ENCODE assay signal across 10 cellular contexts in the genomic region with DNA sequence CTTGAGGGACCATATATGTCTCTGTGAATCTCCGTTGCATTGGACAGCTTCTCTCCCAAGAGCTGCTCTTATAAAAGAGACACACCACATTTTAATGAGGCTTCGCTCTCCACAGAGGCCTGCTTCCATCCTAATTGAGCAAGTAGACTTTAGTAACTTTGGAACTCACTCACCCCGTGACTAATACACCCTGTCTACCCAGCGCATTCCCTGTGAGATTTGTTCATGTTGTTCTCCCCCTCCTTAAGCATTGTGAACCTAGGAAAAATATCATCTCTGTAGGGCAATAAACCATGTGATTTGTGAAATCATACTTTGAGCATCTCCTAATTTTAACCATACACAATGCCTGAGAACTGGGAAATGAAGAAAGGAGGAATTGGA. TPM values are rescaled to one million over a fixed set of nuclear protein-coding genes. Genes with fewer than 3 reads are reported as not detected.
DNase-seq lines count a peak whose midpoint lies in the region; ATAC-seq and TF ChIP-seq lines count a peak whose summit lies in the region.
"Had no signal": no experiment of that assay in that cellular context is flagged by ENCODE, and none has a peak within 500 bp of the region (broad histone marks: within the 10 kb centered on the region; RNA-seq: fewer than 3 reads in every experiment).

No MANE protein-coding gene starts in this region.

- peaks cover 3% of the 10 kb centered on the region for H3K9me3 Mint-ChIP-seq in chondrocyte (ENCODE audit: low read depth)
- H3K9me3 Mint-ChIP-seq in nephron = peaks cover 6% of the 10 kb centered on the region
- no peaks in the 10 kb centered on the region for H3K9me3 Mint-ChIP-seq in activated CD4-positive, alpha-beta memory T cell treated with anti-CD3 and anti-CD28 coated beads for 36 hours
- H3K9me3 Mint-ChIP-seq: activated T-cell treated with anti-CD3 and anti-CD28 coated beads, Interleukin-2, amount 50 U/mL, for 24 hours had no signal

- H3K9me1 ChIP-seq in IMR-90 (ENCODE audit: insufficient read depth, low read length) = peaks cover 33% of the 10 kb centered on the region

- H3K27ac Mint-ChIP-seq in chondrocyte (ENCODE audit: unreplicated experiment) = peak overlapping the region; percentile 91
- peak overlapping the region in 2 of 3 experiments; percentile 45 to 92 for H3K27ac Mint-ChIP-seq in nephron
- no peak overlapping the region for H3K27ac Mint-ChIP-seq in activated CD4-positive, alpha-beta memory T cell treated with anti-CD3 and anti-CD28 coated beads for 36 hours
- H3K27ac Mint-ChIP-seq: activated T-cell treated with anti-CD3 and anti-CD28 coated beads, Interleukin-2, amount 50 U/mL, for 24 hours had no signal

- no peak overlapping the region for H3K4me3 ChIP-seq in IMR-90 (ENCODE audit: insufficient read depth, low read depth, low read length)
- H3K4me3 ChIP-seq in mucosa of descending colon = no peak overlapping the region

- H3K14ac ChIP-seq in IMR-90 (replicated peaks; ENCODE audit: low read depth, low read length) = peak overlapping the region; percentile 99

- H3K27ac ChIP-seq in IMR-90 (ENCODE audit: insufficient read depth, low read length) = peak overlapping the region; percentile 99

- H3K23ac ChIP-seq in IMR-90 (ENCODE audit: low read depth, low read length) = peak overlapping the region; percentile 96

- peak overlapping the region; percentile 65 for H2AFZ ChIP-seq in IMR-90 (replicated peaks; ENCODE audit: low read length, poor library complexity)

- H3K36me3 ChIP-seq in IMR-90 (ENCODE audit: control insufficient read depth, insufficient read depth, low read length) (no peaks in the 10 kb centered on the region), mucosa of descending colon (ENCODE audit: low read depth) (no peaks in the 10 kb centered on the region)

- peak overlapping the region; percentile 98 for H2BK120ac ChIP-seq in IMR-90 (ENCODE audit: low read depth, low read length)

- H3K9ac ChIP-seq in IMR-90 (ENCODE audit: low read depth, low read length) = peak overlapping the region; percentile 78; the same call in 1 of the 2 replicates

- H4K20me1 ChIP-seq in IMR-90 (ENCODE audit: insufficient read depth, low read length) = no peaks in the 10 kb centered on the region

- TF ChIP-seq POLR2A in IMR-90 (IDR thresholded peaks at IDR 0.05; ENCODE audit: low read depth, low read length) = no peak; the same call in 1 of the 2 replicates

- H3K27me3 ChIP-seq in IMR-90 (ENCODE audit: control insufficient read depth, insufficient read depth, low read length) = no peaks in the 10 kb centered on the region

- peak overlapping the region; percentile 96 for H4K91ac ChIP-seq in IMR-90 (ENCODE audit: insufficient read depth, low read depth, low read length)

- intact Hi-C loops in IMR-90 (cut with micrococcal nuclease) (no loop called here), mucosa of descending colon (cut with DNase I, micrococcal nuclease) (no loop called here)
- intact Hi-C loops in activated CD4-positive, alpha-beta memory T cell treated with anti-CD3 and anti-CD28 coated beads for 36 hours (cut with micrococcal nuclease) = no loop called here

- peak overlapping the region; percentile 94 for H3K18ac ChIP-seq in IMR-90 (ENCODE audit: low read depth, low read length)

- peak overlapping the region; percentile 100 for H2BK5ac ChIP-seq in IMR-90 (ENCODE audit: low read depth, low read length, poor library complexity, severe bottlenecking)

- peaks cover 52% of the 10 kb centered on the region for H3K4me1 ChIP-seq in IMR-90 (ENCODE audit: control insufficient read depth, insufficient read depth, low read length)
- H3K4me1 ChIP-seq in mucosa of descending colon (ENCODE audit: low read depth) = no peaks in the 10 kb centered on the region

- H2BK15ac ChIP-seq in IMR-90 (ENCODE audit: low read depth, low read length) = peak overlapping the region; percentile 72

- peak overlapping the region; percentile 62 to 92 for H4K8ac ChIP-seq in IMR-90 (ENCODE audit: low read depth in 2 of 2, low read length in 2 of 2)

- H3K4me1 Mint-ChIP-seq in chondrocyte (ENCODE audit: low read depth) (peaks cover 73% of the 10 kb centered on the region), nephron (peaks cover 64% of the 10 kb centered on the region)
- H3K4me1 Mint-ChIP-seq in activated CD4-positive, alpha-beta memory T cell treated with anti-CD3 and anti-CD28 coated beads for 36 hours (ENCODE audit: low read depth) = no peaks in the 10 kb centered on the region

- peak overlapping the region; percentile 92 for H4K5ac ChIP-seq in IMR-90 (ENCODE audit: low read depth, low read length)

- H3K27me3 Mint-ChIP-seq in chondrocyte (ENCODE audit: low read depth) (no peaks in the 10 kb centered on the region), nephron (ENCODE audit: low read depth) (no peaks in the 10 kb centered on the region)
- H3K27me3 Mint-ChIP-seq in activated CD4-positive, alpha-beta memory T cell treated with anti-CD3 and anti-CD28 coated beads for 36 hours = peaks cover 4% of the 10 kb centered on the region

- no peaks in the 10 kb centered on the region for H3K36me3 Mint-ChIP-seq in chondrocyte (ENCODE audit: low read depth)
- no peaks in the 10 kb centered on the region for H3K36me3 Mint-ChIP-seq in nephron (ENCODE audit: low read depth)
- no peaks in the 10 kb centered on the region for H3K36me3 Mint-ChIP-seq in activated CD4-positive, alpha-beta memory T cell treated with anti-CD3 and anti-CD28 coated beads for 36 hours
- H3K36me3 Mint-ChIP-seq: brain had no signal

- H3K56ac ChIP-seq in IMR-90 (ENCODE audit: extremely low read depth, insufficient read depth, low read length) = peak overlapping the region; percentile 90

- peak overlapping the region; percentile 98 for H2BK20ac ChIP-seq in IMR-90 (ENCODE audit: low read depth, low read length)

- ATAC-seq in IMR-90 (ENCODE audit: low read depth) (peak; percentile 51), mucosa of descending colon (no peak)

- no TSS peak for BruUV-seq in IMR-90 (replicated peaks; lab: Mats Ljungman, UMichigan)

- H3K4me3 Mint-ChIP-seq in chondrocyte (ENCODE audit: unreplicated experiment) = no peak overlapping the region
- no peak overlapping the region for H3K4me3 Mint-ChIP-seq in nephron
- no peak overlapping the region for H3K4me3 Mint-ChIP-seq in activated CD4-positive, alpha-beta memory T cell treated with anti-CD3 and anti-CD28 coated beads for 36 hours
- H3K4me3 Mint-ChIP-seq: activated T-cell treated with anti-CD3 and anti-CD28 coated beads, Interleukin-2, amount 50 U/mL, for 24 hours; brain had no signal

- H3K79me1 ChIP-seq in IMR-90 (ENCODE audit: low read depth in 1 of 2, low read length in 2 of 2) = peaks cover 16 to 44% of the 10 kb centered on the region in 2 experiments

- 67% methylated on average over 1 of the region's 4 CpGs; no CpG with 5 or more reads in 1 of the 2 experiments for whole genome bisulfite sequencing in IMR-90 (ENCODE audit: extremely low coverage in 2 of 2, insufficient read length in 1 of 2), 2 experiments

- dilution Hi-C loops in IMR-90 (cut with HindIII; ENCODE audit: low sequenced_read_pairs, unreplicated experiment) = no loop called here

- TF ChIP-seq CTCF in IMR-90 (conservative IDR thresholded peaks at IDR 0.05; ENCODE audit: low read depth, low read length) (no peak), chondrocyte (IDR thresholded peaks at IDR 0.05) (no peak), nephron (IDR thresholded peaks at IDR 0.05; ENCODE audit: unreplicated experiment in 3 of 3) (no peak), mucosa of descending colon (IDR thresholded peaks at IDR 0.05) (no peak)

- peak overlapping the region; percentile 98 for H2AK9ac ChIP-seq in IMR-90 (replicated peaks; ENCODE audit: low read depth, low read length, poor library complexity)

- peak overlapping the region; percentile 87 for H2AK5ac ChIP-seq in IMR-90 (ENCODE audit: low read depth, low read length)

- no peak for TF ChIP-seq RAD21 in IMR-90 (IDR thresholded peaks at IDR 0.05; ENCODE audit: low read length)

- no peaks in the 10 kb centered on the region for H3K9me3 ChIP-seq in IMR-90 (ENCODE audit: control insufficient read depth, insufficient read depth, low read length)
- no peaks in the 10 kb centered on the region for H3K9me3 ChIP-seq in mucosa of descending colon

- in situ Hi-C loops in IMR-90 (cut with MboI; ENCODE audit: low sequenced_read_pairs) = no loop called here

- DNase-seq in IMR-90 (peak; percentile 91), chondrocyte (ENCODE audit: low spot score) (no peak), mucosa of descending colon (no peak), GM19238 (ENCODE audit: insufficient read length, low spot score) (no peak), retina (no peak)
- DNase-seq in activated CD4-positive, alpha-beta memory T cell treated with anti-CD3 and anti-CD28 coated beads for 36 hours = no peak
- DNase-seq: activated CD4-positive, alpha-beta T cell treated with anti-CD3 and anti-CD28 coated beads for 1 hour; activated T-cell treated with anti-CD3 and anti-CD28 coated beads, Interleukin-2, amount 50 U/mL, for 24 hours had no signal

- no peak overlapping the region; the same call in 1 of the 2 replicates for H3K4me2 ChIP-seq in IMR-90 (ENCODE audit: low read depth, low read length)

- peak overlapping the region; percentile 98 for H3K4ac ChIP-seq in IMR-90 (ENCODE audit: low read depth, low read length)

- POLR2A ChIA-PET in IMR-90 (lab: Charles Lee; ENCODE audit: unreplicated experiment) = interaction anchor here (0.9 kb wide), 1 partner anchor 16 kb away, joined by 3 read pairs; no protein-coding TSS in a partner anchor
- POLR2A ChIA-PET in activated CD4-positive, alpha-beta memory T cell treated with anti-CD3 and anti-CD28 coated beads for 36 hours (lab: Charles Lee) = no interaction called here

- CTCF ChIA-PET in IMR-90 (lab: Yijun Ruan, JAX) = interaction anchor here (0.5 to 1.2 kb wide), 3 partner anchors 8 to 18 kb away, joined by 3 to 6 read pairs (median 5); no protein-coding TSS in a partner anchor
- CTCF ChIA-PET in activated CD4-positive, alpha-beta memory T cell treated with anti-CD3 and anti-CD28 coated beads for 36 hours (lab: Charles Lee) = interaction anchor here (0.7 kb wide), 1 partner anchor 8 kb away, joined by 3 read pairs; no protein-coding TSS in a partner anchor

TF ChIP-seq in IMR-90, 13 proteins besides CTCF, POLR2A, EP300 and RAD21 (continues in another document):
- TF ChIP-seq MAFK (IDR thresholded peaks at IDR 0.05; ENCODE audit: low read depth, low read length) (no peak; the same call in 1 of the 2 replicates), RFX5 (IDR thresholded peaks at IDR 0.05; ENCODE audit: low read depth, low read length) (no peak), FOS (IDR thresholded peaks at IDR 0.05; ENCODE audit: low read depth, low read length) (peak; percentile 51; the same call in 1 of the 2 replicates), RCOR1 (IDR thresholded peaks at IDR 0.05; ENCODE audit: insufficient replicate concordance, low read length) (peak; percentile 18), MAZ (IDR thresholded peaks at IDR 0.05; ENCODE audit: borderline replicate concordance, low read depth, low read length) (no peak)

RNA-seq across cellular contexts. Expression of gene MCFD2, which starts 56.9 kb away (rescaled TPM):
- total RNA-seq in IMR-90 (2012; rRNA removed) (177 and 219 TPM in 2 replicates), chondrocyte (95.0 to 103 TPM (median 101 TPM) in 3 replicates), mucosa of descending colon (10 to 100 TPM; 34.7 to 77.3 (median 49.5) TPM)
- 127 and 145 TPM in 2 replicates for polyA plus RNA-seq in IMR-90 (2012; rRNA removed)
- 51.2 and 117 TPM in 2 replicates for polyA plus RNA-seq in IMR-90 (2012; cell fraction: cytosol; rRNA removed)
- 56.9 and 86.4 TPM in 2 replicates for polyA plus RNA-seq in IMR-90 (2012; cell fraction: nucleus; rRNA removed; ENCODE audit: low replicate concordance)
- 10 to 100 TPM; 31.4 to 36.5 TPM for total RNA-seq in activated CD4-positive, alpha-beta memory T cell treated with anti-CD3 and anti-CD28 coated beads for 36 hours
